In genomic region chr12:8179989-8180585, GRCh38 we compare ENCODE assay signal across 8 cellular contexts. TPM values are rescaled to one million over a fixed set of nuclear protein-coding genes. Genes with fewer than 3 reads are reported as not detected.
DNase-seq lines count a peak whose midpoint lies in the region; ATAC-seq and TF ChIP-seq lines count a peak whose summit lies in the region.
"Not testable (repeated sequence)": the region's sequence is repeated elsewhere in the genome, so short reads cannot be mapped to it uniquely, and the experiment has no call there.

No MANE protein-coding gene starts in this region.

- not testable (repeated sequence) for H3K79me2 ChIP-seq in DND-41 (ENCODE audit: insufficient read depth, low read length)

- H3K4me2 ChIP-seq in DND-41 (ENCODE audit: insufficient read depth, low read length): peak overlapping the region; percentile 67

- POLR2A ChIA-PET in activated CD4-positive, alpha-beta memory T cell treated with anti-CD3 and anti-CD28 coated beads, Interleukin-2, amount 10 ng/mL, durations not matched to agents 7 days and 5 days (lab: Charles Lee): not testable (repeated sequence)

- peak overlapping the region; percentile 38 to 64; a peak in 3 of 4 replicates for H3K4me3 ChIP-seq in DND-41 (ENCODE audit: low read depth in 1 of 2, low read length in 2 of 2)
- peak overlapping the region; percentile 52 for H3K4me3 ChIP-seq in Jurkat, Clone E6-1 (ENCODE audit: low read length)
- peak overlapping the region; percentile 43; the same call in 1 of the 2 replicates for H3K4me3 ChIP-seq in iPS-18c (ENCODE audit: insufficient read depth, low read depth, low read length)
- H3K4me3 ChIP-seq in psoas muscle: peak overlapping the region; percentile 77

- peaks cover 10% of the 10 kb centered on the region for H3K4me1 ChIP-seq in DND-41 (ENCODE audit: insufficient read depth, low read length)
- not testable (repeated sequence) for H3K4me1 ChIP-seq in psoas muscle

- not testable (repeated sequence) for H3K36me3 ChIP-seq in DND-41 (ENCODE audit: insufficient read depth, low read length); psoas muscle (ENCODE audit: insufficient read depth in 1 of 2, low read depth in 1 of 2)

- H3K9ac ChIP-seq in DND-41 (ENCODE audit: low read depth, low read length): peak overlapping the region; percentile 67

- CTCF ChIA-PET in activated CD4-positive, alpha-beta memory T cell treated with anti-CD3 and anti-CD28 coated beads, Interleukin-2, amount 10 ng/mL, durations not matched to agents 7 days and 5 days (lab: Charles Lee): interaction anchor here (0.8 kb wide), 1 partner anchor 72 kb away, joined by 4 read pairs; no protein-coding TSS in a partner anchor

- intact Hi-C loops in psoas muscle (cut with DNase I): not testable (repeated sequence)

- peak overlapping the region; percentile 75 for H2AFZ ChIP-seq in DND-41 (ENCODE audit: low read depth, low read length)

- peak overlapping the region; percentile 29 for H3K27ac Mint-ChIP-seq in activated CD4-positive, alpha-beta memory T cell treated with anti-CD3 and anti-CD28 coated beads, Interleukin-2, amount 10 ng/mL, durations not matched to agents 7 days and 5 days

- not testable (repeated sequence) for H3K27me3 Mint-ChIP-seq in activated CD4-positive, alpha-beta memory T cell treated with anti-CD3 and anti-CD28 coated beads, Interleukin-2, amount 10 ng/mL, durations not matched to agents 7 days and 5 days

- not testable (repeated sequence) for H3K9me3 Mint-ChIP-seq in activated CD4-positive, alpha-beta memory T cell treated with anti-CD3 and anti-CD28 coated beads, Interleukin-2, amount 10 ng/mL, durations not matched to agents 7 days and 5 days

- not testable (repeated sequence) for H3K36me3 Mint-ChIP-seq in activated CD4-positive, alpha-beta memory T cell treated with anti-CD3 and anti-CD28 coated beads, Interleukin-2, amount 10 ng/mL, durations not matched to agents 7 days and 5 days (ENCODE audit: low read depth)

- TF ChIP-seq CTCF in DND-41 (IDR thresholded peaks at IDR 0.05; ENCODE audit: borderline replicate concordance, extremely low read depth, low read length, poor library complexity, severe bottlenecking) (peak; percentile 70), psoas muscle (IDR thresholded peaks at IDR 0.05) (peak; percentile 76)

- H3K4me1 Mint-ChIP-seq in activated CD4-positive, alpha-beta memory T cell treated with anti-CD3 and anti-CD28 coated beads, Interleukin-2, amount 10 ng/mL, durations not matched to agents 7 days and 5 days: peaks cover 14% of the 10 kb centered on the region

- DNase-seq in DND-41 (peak; percentile 82), NOMO-1 treated with DMSO at 0.1 percent for 48 hours (lab: John Stamatoyannopoulos, UW; ENCODE audit: unreplicated experiment) (peak; percentile 40), cerebellar cortex (ENCODE audit: low spot score) (peak; percentile 56), psoas muscle (peak; percentile 78 to 86), superior temporal gyrus (ENCODE audit: extremely low spot score) (peak; percentile 69)
- DNase-seq in Jurkat, Clone E6-1 (ENCODE audit: low read depth, low spot score): peak; percentile 52
- DNase-seq in activated CD4-positive, alpha-beta memory T cell treated with anti-CD3 and anti-CD28 coated beads, Interleukin-2, amount 10 ng/mL, durations not matched to agents 7 days and 5 days: peak; percentile 84

- ATAC-seq in DND-41 (ENCODE audit: insufficient read depth, low read depth): peak; percentile 96
- not testable (repeated sequence) for ATAC-seq in psoas muscle

- not testable (repeated sequence) for H3K27me3 ChIP-seq in DND-41 (ENCODE audit: insufficient read depth, low read length, poor library complexity); psoas muscle (ENCODE audit: insufficient read depth in 3 of 3, low read length in 2 of 3)

- 0 to 1% (median 1%) methylated on average over 36 to 41 of the region's 43 CpGs for WGBS in psoas muscle, 3 donors

- peak overlapping the region; percentile 76 for H3K4me3 Mint-ChIP-seq in activated CD4-positive, alpha-beta memory T cell treated with anti-CD3 and anti-CD28 coated beads, Interleukin-2, amount 10 ng/mL, durations not matched to agents 7 days and 5 days

- H3K27ac ChIP-seq in DND-41 (ENCODE audit: low read length): peak overlapping the region; percentile 64
- H3K27ac ChIP-seq in psoas muscle: peak overlapping the region; percentile 63

- H4K20me1 ChIP-seq in DND-41 (ENCODE audit: insufficient read depth, low read length): not testable (repeated sequence)

- H3K9me3 ChIP-seq in DND-41 (ENCODE audit: insufficient read depth, low read length, severe bottlenecking); iPS-18c (ENCODE audit: control insufficient read depth, insufficient read depth, low read length); psoas muscle: not testable (repeated sequence)

RNA-seq across cellular contexts. Expression of gene ZNF705A, which starts 23.3 kb away (rescaled TPM):
- not detected for polyA plus RNA-seq in Jurkat, Clone E6-1 (2012; ENCODE audit: insufficient read depth, insufficient read length)
- total RNA-seq in activated CD4-positive, alpha-beta memory T cell treated with anti-CD3 and anti-CD28 coated beads, Interleukin-2, amount 10 ng/mL, durations not matched to agents 7 days and 5 days: not detected
- not detected for total RNA-seq in psoas muscle
- under 1 TPM in 1 of 3 donors, not detected in 2; 0.01 TPM for polyA plus RNA-seq in psoas muscle

RNA-seq across cellular contexts. Expression of gene FAM90A1, which starts 47.3 kb away (rescaled TPM):
- not detected for polyA plus RNA-seq in Jurkat, Clone E6-1 (2012; ENCODE audit: insufficient read depth, insufficient read length)
- under 1 TPM; 0.20 TPM for total RNA-seq in activated CD4-positive, alpha-beta memory T cell treated with anti-CD3 and anti-CD28 coated beads, Interleukin-2, amount 10 ng/mL, durations not matched to agents 7 days and 5 days
- total RNA-seq in psoas muscle: under 1 TPM in 2 of 4 donors, not detected in 2; 0.10 to 0.58 TPM
- polyA plus RNA-seq in psoas muscle: under 1 TPM in 1 of 3 donors, not detected in 2; 0.03 TPM

RNA-seq across cellular contexts. Expression of gene CLEC4A, which starts 56.7 kb away (rescaled TPM):
- 1.4 TPM for polyA plus RNA-seq in Jurkat, Clone E6-1 (2012; ENCODE audit: insufficient read depth, insufficient read length)
- total RNA-seq in activated CD4-positive, alpha-beta memory T cell treated with anti-CD3 and anti-CD28 coated beads, Interleukin-2, amount 10 ng/mL, durations not matched to agents 7 days and 5 days: 1 to 10 TPM in 1 of 2 experiments, under 1 TPM in 1; 0.50 to 1.7 TPM
- total RNA-seq in psoas muscle: under 1 TPM in 2 of 4 donors, not detected in 2; 0.67 to 0.68 TPM
- under 1 TPM in 2 of 3 donors, not detected in 1; 0.35 to 0.51 TPM for polyA plus RNA-seq in psoas muscle
